In the genomic region with DNA sequence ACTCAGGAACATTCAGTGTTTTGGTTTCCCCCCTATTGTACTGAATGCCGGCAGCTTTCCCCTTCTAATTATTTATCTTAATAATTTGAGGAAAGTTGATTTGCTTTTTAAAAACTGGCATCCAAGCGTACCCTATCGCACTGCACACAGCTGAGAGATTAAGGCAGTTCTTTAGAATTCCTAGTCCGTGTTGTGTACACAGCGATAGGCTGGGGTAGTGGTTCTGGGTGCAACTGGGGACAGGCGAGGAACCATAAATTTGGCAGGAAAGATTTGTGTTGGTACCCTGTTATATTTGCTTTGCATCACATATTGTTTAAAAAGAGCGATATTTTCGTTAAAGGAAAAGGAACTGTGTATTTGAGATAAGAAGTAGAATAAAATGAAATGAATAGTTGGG, we compare ENCODE assay signal across 1 cellular context.
TF ChIP-seq lines count a peak whose summit lies in the region.

No MANE protein-coding gene starts in this region.

TF ChIP-seq in SK-N-SH treated with all-trans-retinoic acid at 6 μM for 48 hours, 23 proteins besides CTCF, POLR2A, EP300 and RAD21 (continued from another document):
- TF ChIP-seq, protein P1, sequence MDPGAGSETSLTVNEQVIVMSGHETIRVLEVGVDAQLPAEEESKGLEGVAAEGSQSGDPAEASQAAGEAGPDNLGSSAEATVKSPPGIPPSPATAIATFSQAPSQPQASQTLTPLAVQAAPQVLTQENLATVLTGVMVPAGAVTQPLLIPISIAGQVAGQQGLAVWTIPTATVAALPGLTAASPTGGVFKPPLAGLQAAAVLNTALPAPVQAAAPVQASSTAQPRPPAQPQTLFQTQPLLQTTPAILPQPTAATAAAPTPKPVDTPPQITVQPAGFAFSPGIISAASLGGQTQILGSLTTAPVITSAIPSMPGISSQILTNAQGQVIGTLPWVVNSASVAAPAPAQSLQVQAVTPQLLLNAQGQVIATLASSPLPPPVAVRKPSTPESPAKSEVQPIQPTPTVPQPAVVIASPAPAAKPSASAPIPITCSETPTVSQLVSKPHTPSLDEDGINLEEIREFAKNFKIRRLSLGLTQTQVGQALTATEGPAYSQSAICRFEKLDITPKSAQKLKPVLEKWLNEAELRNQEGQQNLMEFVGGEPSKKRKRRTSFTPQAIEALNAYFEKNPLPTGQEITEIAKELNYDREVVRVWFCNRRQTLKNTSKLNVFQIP (CRISPR knock-in tag; IDR thresholded peaks at IDR 0.05; ENCODE audit: borderline replicate concordance, low read depth): no peak
- no peak for TF ChIP-seq ZNF565 (CRISPR knock-in tag; conservative IDR thresholded peaks at IDR 0.05; ENCODE audit: low read depth)
- TF ChIP-seq, protein P2, sequence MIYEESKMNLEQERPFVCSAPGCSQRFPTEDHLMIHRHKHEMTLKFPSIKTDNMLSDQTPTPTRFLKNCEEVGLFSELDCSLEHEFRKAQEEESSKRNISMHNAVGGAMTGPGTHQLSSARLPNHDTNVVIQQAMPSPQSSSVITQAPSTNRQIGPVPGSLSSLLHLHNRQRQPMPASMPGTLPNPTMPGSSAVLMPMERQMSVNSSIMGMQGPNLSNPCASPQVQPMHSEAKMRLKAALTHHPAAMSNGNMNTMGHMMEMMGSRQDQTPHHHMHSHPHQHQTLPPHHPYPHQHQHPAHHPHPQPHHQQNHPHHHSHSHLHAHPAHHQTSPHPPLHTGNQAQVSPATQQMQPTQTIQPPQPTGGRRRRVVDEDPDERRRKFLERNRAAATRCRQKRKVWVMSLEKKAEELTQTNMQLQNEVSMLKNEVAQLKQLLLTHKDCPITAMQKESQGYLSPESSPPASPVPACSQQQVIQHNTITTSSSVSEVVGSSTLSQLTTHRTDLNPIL (CRISPR knock-in tag; IDR thresholded peaks at IDR 0.05; ENCODE audit: low read depth): no peak
